Comparison of ENCODE assay signal across 8 cellular contexts in genomic region chr20:30581839-30582238, GRCh38.
DNase-seq lines count a peak whose midpoint lies in the region; ATAC-seq and TF ChIP-seq lines count a peak whose summit lies in the region.
"Not testable (repeated sequence)": the region's sequence is repeated elsewhere in the genome, so short reads cannot be mapped to it uniquely, and the experiment has no call there.

No MANE protein-coding gene starts in this region.

- not testable (repeated sequence) for H3K4me3 ChIP-seq in RWPE2 (ENCODE audit: severe bottlenecking); mammary epithelial cell (replicated peaks in 1 of 3; ENCODE audit: insufficient read depth in 1 of 3, low read depth in 2 of 3, low read length in 3 of 3); mesendoderm (ENCODE audit: low read length); testis

- not testable (repeated sequence) for H3K4ac ChIP-seq in mesendoderm (ENCODE audit: low read depth, low read length)

- H3K23ac ChIP-seq in mesendoderm (ENCODE audit: low read length): not testable (repeated sequence)

- H3K27ac ChIP-seq in RWPE2 (ENCODE audit: poor library complexity, severe bottlenecking); mammary epithelial cell (ENCODE audit: insufficient read depth, low read depth, low read length); mesendoderm (ENCODE audit: low read depth, low read length); testis: not testable (repeated sequence)

- not testable (repeated sequence) for H3K36me3 ChIP-seq in RWPE2 (ENCODE audit: low read depth); mammary epithelial cell (ENCODE audit: insufficient read depth, low read length); mesendoderm (ENCODE audit: control insufficient read depth, insufficient read depth, low read length); testis (ENCODE audit: low read depth, missing control alignments)

- not testable (repeated sequence) for H3K4me1 Mint-ChIP-seq in glutamatergic neuron (ENCODE audit: low read depth, unreplicated experiment)

- not testable (repeated sequence) for H3K79me1 ChIP-seq in mesendoderm (ENCODE audit: low read length)

- H3K9ac ChIP-seq in mammary epithelial cell (ENCODE audit: insufficient read depth, low read length); mesendoderm (ENCODE audit: low read length): not testable (repeated sequence)

- H2AK5ac ChIP-seq in mesendoderm (ENCODE audit: low read length): not testable (repeated sequence)

- peak; percentile 34 for DNase-seq in DMS 273 (lab: John Stamatoyannopoulos, UW; ENCODE audit: unreplicated experiment)
- peak; percentile 16 for DNase-seq in KBM-7
- peak; percentile 34 to 65 for DNase-seq in NCI-H526 (lab: John Stamatoyannopoulos, UW)
- DNase-seq in RWPE2 (ENCODE audit: low spot score); glutamatergic neuron: not testable (repeated sequence)
- peak; percentile 1 for DNase-seq in mammary epithelial cell
- peak; percentile 51 for DNase-seq in mesendoderm
- peak; percentile 37 for DNase-seq in testis

- H3K4me3 Mint-ChIP-seq in glutamatergic neuron (ENCODE audit: unreplicated experiment): not testable (repeated sequence)

- not testable (repeated sequence) for H2AFZ ChIP-seq in mammary epithelial cell (ENCODE audit: low read depth, low read length)

- H3K56ac ChIP-seq in mesendoderm (ENCODE audit: low read length): not testable (repeated sequence)

- not testable (repeated sequence) for H2BK120ac ChIP-seq in mesendoderm (ENCODE audit: low read depth, low read length)

- intact Hi-C loops in mammary epithelial cell (cut with micrococcal nuclease); testis (cut with DNase I; ENCODE audit: low total_unique reads): not testable (repeated sequence)

- dilution Hi-C loops in mammary epithelial cell (cut with HindIII; ENCODE audit: low sequenced_read_pairs): not testable (repeated sequence)

- H4K8ac ChIP-seq in mesendoderm (ENCODE audit: low read depth, low read length): not testable (repeated sequence)

- in situ Hi-C loops in KBM-7 (cut with MboI; ENCODE audit: low pct_unique_long_range_greater_than_20kb, low sequenced_read_pairs); mammary epithelial cell (cut with MboI; ENCODE audit: low sequenced_read_pairs in 2 of 2): not testable (repeated sequence)

- H3K27me3 ChIP-seq in RWPE2 (ENCODE audit: insufficient read depth, poor library complexity, severe bottlenecking): peaks cover 14% of the 10 kb centered on the region
- not testable (repeated sequence) for H3K27me3 ChIP-seq in mammary epithelial cell (ENCODE audit: insufficient read depth, low read length); mesendoderm (ENCODE audit: insufficient read depth, low read length, poor library complexity); testis

- H3K4me1 ChIP-seq in RWPE2 (ENCODE audit: insufficient read depth, poor library complexity, severe bottlenecking); mammary epithelial cell (ENCODE audit: insufficient read depth, low read length); mesendoderm (ENCODE audit: control insufficient read depth, low read depth, low read length); testis: not testable (repeated sequence)

- WGBS in mammary epithelial cell (ENCODE audit: low coverage, missing lambda C conversion rate): 65% methylated on average over 7 of the region's 7 CpGs
- WGBS in mesendoderm (ENCODE audit: extremely low coverage, insufficient coverage, low lambda C conversion rate): no CpG with 5 or more reads among the region's 7 CpGs
- 25% methylated on average over 7 of the region's 7 CpGs for WGBS in testis, 2 donors

- not testable (repeated sequence) for TF ChIP-seq POLR2A in testis (IDR thresholded peaks at IDR 0.05)

- H4K5ac ChIP-seq in mesendoderm (ENCODE audit: low read length): not testable (repeated sequence)

- H3K18ac ChIP-seq in mesendoderm (ENCODE audit: low read length): not testable (repeated sequence)

- TF ChIP-seq CTCF in RWPE2 (IDR thresholded peaks at IDR 0.05; ENCODE audit: poor library complexity, severe bottlenecking) (peak; percentile 44), glutamatergic neuron (IDR thresholded peaks at IDR 0.05; ENCODE audit: partially characterized antibody, unreplicated experiment) (peak; percentile 31), testis (IDR thresholded peaks at IDR 0.05) (peak in 2 of 3 experiments; percentile 43 to 54)
- TF ChIP-seq CTCF in mammary epithelial cell (conservative IDR thresholded peaks at IDR 0.05 in 1 of 2, IDR thresholded peaks at IDR 0.05 in 1 of 2; ENCODE audit: extremely low read depth in 1 of 2, insufficient read depth in 1 of 2, low read depth in 1 of 2, low read length in 2 of 2): not testable (repeated sequence)

- not testable (repeated sequence) for H4K20me1 ChIP-seq in mammary epithelial cell (ENCODE audit: insufficient read depth, low read length)

- not testable (repeated sequence) for H3K27me3 Mint-ChIP-seq in glutamatergic neuron (ENCODE audit: unreplicated experiment)

- H2BK5ac ChIP-seq in mesendoderm (ENCODE audit: low read length): not testable (repeated sequence)

- CTCF ChIA-PET in mammary epithelial cell (lab: Charles Lee; ENCODE audit: low non-redundant PET): not testable (repeated sequence)

- not testable (repeated sequence) for BruUV-seq in mammary epithelial cell (replicated peaks; lab: Mats Ljungman, UMichigan)

- H3K36me3 Mint-ChIP-seq in glutamatergic neuron (ENCODE audit: unreplicated experiment): not testable (repeated sequence)

- H3K9me3 ChIP-seq in RWPE2 (ENCODE audit: severe bottlenecking); mammary epithelial cell (replicated peaks; ENCODE audit: insufficient read depth, low read length); testis: not testable (repeated sequence)

- ATAC-seq in RWPE2 (ENCODE audit: low read depth): not testable (repeated sequence)

- not testable (repeated sequence) for H3K27ac Mint-ChIP-seq in glutamatergic neuron (ENCODE audit: unreplicated experiment)

- H3K79me2 ChIP-seq in mammary epithelial cell (ENCODE audit: insufficient read depth, low read length); mesendoderm (ENCODE audit: control insufficient read depth, insufficient read depth, low read length): not testable (repeated sequence)

- not testable (repeated sequence) for H3K4me2 ChIP-seq in mammary epithelial cell (ENCODE audit: insufficient read depth, low read depth, low read length); mesendoderm (ENCODE audit: low read length)

- H3K9me3 Mint-ChIP-seq in glutamatergic neuron (ENCODE audit: unreplicated experiment): not testable (repeated sequence)

- not testable (repeated sequence) for H2BK15ac ChIP-seq in mesendoderm (replicated peaks; ENCODE audit: low read depth)
